1 cellular context compared by ENCODE assay signal in the genomic region with DNA sequence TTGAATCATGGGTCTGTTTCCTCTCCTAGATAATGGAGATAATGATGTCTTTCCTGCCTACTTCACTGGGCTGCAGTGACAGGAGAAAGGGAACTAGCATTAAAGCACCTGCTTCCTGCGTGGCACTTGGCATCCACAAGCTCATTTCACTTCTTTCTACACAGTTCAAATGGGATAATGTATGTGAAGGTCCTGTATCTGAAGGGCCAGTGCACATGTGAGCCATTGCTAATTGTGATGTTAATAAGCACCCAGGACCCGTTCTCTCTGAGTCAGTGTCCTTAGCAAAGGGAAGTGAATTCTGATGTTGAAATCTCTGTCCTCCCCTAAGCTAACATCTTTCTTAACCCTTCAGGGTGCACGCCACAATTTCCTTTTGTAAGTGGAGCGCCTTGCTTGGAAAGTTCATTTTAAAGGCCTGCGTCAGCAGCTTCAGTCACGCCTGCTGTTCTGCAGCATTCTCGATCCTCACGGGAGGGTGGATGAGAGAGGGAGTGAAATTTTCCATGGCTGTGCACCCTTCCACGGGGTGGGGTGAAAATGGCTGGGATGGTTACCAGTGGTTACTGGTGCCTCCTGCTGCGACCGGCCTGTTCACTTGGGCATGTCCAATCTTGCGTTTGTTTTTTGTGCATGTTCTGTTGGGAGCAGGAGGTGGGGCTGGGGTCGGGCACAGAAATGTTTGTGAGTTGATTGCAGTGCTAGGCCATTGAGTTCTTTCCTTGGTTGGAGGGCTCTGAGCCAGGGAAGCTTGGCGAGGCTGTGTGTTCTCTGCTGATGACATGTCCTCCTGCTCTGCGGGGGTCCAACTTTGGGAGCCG.
TF ChIP-seq lines count a peak whose summit lies in the region.

No MANE protein-coding gene starts in this region.

TF ChIP-seq in SK-N-SH treated with all-trans-retinoic acid at 6 μM for 48 hours, 23 proteins besides CTCF, POLR2A, EP300 and RAD21 (continued from another document):
- TF ChIP-seq, protein P1, sequence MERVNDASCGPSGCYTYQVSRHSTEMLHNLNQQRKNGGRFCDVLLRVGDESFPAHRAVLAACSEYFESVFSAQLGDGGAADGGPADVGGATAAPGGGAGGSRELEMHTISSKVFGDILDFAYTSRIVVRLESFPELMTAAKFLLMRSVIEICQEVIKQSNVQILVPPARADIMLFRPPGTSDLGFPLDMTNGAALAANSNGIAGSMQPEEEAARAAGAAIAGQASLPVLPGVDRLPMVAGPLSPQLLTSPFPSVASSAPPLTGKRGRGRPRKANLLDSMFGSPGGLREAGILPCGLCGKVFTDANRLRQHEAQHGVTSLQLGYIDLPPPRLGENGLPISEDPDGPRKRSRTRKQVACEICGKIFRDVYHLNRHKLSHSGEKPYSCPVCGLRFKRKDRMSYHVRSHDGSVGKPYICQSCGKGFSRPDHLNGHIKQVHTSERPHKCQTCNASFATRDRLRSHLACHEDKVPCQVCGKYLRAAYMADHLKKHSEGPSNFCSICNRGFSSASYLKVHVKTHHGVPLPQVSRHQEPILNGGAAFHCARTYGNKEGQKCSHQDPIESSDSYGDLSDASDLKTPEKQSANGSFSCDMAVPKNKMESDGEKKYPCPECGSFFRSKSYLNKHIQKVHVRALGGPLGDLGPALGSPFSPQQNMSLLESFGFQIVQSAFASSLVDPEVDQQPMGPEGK (CRISPR knock-in tag; IDR thresholded peaks at IDR 0.05; ENCODE audit: borderline replicate concordance): no peak
- TF ChIP-seq ZC3H10 (CRISPR knock-in tag; IDR thresholded peaks at IDR 0.05) (no peak), ZNF70 (CRISPR knock-in tag; IDR thresholded peaks at IDR 0.05) (no peak), ZFP3 (CRISPR knock-in tag; IDR thresholded peaks at IDR 0.05) (no peak), TOX (CRISPR knock-in tag; IDR thresholded peaks at IDR 0.05; ENCODE audit: borderline replicate concordance) (no peak), CSDC2 (CRISPR knock-in tag; IDR thresholded peaks at IDR 0.05) (no peak), RARB (CRISPR knock-in tag; IDR thresholded peaks at IDR 0.05) (no peak)
- TF ChIP-seq, protein P2, sequence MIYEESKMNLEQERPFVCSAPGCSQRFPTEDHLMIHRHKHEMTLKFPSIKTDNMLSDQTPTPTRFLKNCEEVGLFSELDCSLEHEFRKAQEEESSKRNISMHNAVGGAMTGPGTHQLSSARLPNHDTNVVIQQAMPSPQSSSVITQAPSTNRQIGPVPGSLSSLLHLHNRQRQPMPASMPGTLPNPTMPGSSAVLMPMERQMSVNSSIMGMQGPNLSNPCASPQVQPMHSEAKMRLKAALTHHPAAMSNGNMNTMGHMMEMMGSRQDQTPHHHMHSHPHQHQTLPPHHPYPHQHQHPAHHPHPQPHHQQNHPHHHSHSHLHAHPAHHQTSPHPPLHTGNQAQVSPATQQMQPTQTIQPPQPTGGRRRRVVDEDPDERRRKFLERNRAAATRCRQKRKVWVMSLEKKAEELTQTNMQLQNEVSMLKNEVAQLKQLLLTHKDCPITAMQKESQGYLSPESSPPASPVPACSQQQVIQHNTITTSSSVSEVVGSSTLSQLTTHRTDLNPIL (CRISPR knock-in tag; IDR thresholded peaks at IDR 0.05; ENCODE audit: low read depth): no peak
